24 cellular contexts compared by ENCODE assay signal in the genomic region with DNA sequence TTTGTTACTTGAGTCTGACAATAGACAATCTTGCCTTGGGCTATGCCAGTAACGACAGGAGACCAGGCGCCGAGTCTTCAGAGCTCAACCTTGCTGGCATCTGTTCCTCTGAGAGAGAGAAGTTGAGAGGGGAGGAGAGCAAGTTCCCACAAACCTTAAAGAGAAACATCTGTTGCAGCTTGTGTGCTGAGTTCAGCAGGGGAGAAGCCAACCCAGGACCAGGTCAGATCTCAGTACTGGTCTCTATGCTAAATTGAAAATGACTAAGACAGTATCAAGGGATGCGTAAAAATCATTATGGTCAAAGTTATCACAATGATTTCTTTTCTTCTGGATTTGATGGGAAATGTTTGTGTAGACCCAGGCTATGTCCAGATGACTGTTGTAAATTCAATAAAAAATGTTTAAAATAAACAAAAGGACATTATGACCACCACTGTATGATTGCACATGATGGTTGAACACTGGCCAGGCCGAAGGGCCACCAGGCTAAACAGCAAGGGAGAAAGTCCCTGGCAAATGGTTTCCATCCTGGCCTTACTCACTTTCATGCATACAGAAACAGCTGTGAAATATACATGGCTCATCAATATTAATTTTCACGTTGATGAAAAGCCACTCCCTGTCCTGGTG.
DNase-seq lines count a peak whose midpoint lies in the region; ATAC-seq and TF ChIP-seq lines count a peak whose summit lies in the region.
"Had no signal": no experiment of that assay in that cellular context is flagged by ENCODE, and none has a peak within 500 bp of the region (broad histone marks: within the 10 kb centered on the region; RNA-seq: fewer than 3 reads in every experiment).

No MANE protein-coding gene starts in this region.

- H3K4me3 Mint-ChIP-seq in T-cell (no peak overlapping the region), WTC11 (no peak overlapping the region)
- H3K4me3 Mint-ChIP-seq in activated naive CD8-positive, alpha-beta T cell treated with anti-CD3 and anti-CD28 coated beads, Interleukin-2, amount 50 U/mL, for 24 hours = no peak overlapping the region
- H3K4me3 Mint-ChIP-seq: CD4-positive, alpha-beta memory T cell; endodermal cell; IgD-negative memory B cell; immature natural killer cell; mesothelial cell of epicardium; stimulated activated naive B cell treated with anti-CD40 and anti-IgM and Interleukin-4, amounts not matched to agents 10 μg/mL and 1 μg/mL and 100 μg/mL, for 72 hours had no signal

- H3K4me1 Mint-ChIP-seq in T-cell = peaks cover 0 to 5% (median 5%) of the 10 kb centered on the region in 3 donors
- peaks cover 6% of the 10 kb centered on the region for H3K4me1 Mint-ChIP-seq in activated naive CD8-positive, alpha-beta T cell treated with anti-CD3 and anti-CD28 coated beads, Interleukin-2, amount 50 U/mL, for 24 hours
- H3K4me1 Mint-ChIP-seq in WTC11 = no peaks in the 10 kb centered on the region
- H3K4me1 Mint-ChIP-seq: endodermal cell, mesothelial cell of epicardium had no signal

- H3K4me3 ChIP-seq in KMS-11 (IDR thresholded peaks at IDR 0.05; ENCODE audit: insufficient read depth, low read depth, low read length) (no peak overlapping the region), astrocyte of the spinal cord (ENCODE audit: low read depth, low read length) (no peak overlapping the region)
- H3K4me3 ChIP-seq: left ventricle myocardium inferior, testis had no signal

- H3K4me1 ChIP-seq in KMS-11 (ENCODE audit: low read depth, poor library complexity, severe bottlenecking) = peaks cover 77% of the 10 kb centered on the region
- H3K4me1 ChIP-seq: left ventricle myocardium inferior had no signal

- H3K79me2 ChIP-seq in KMS-11 (ENCODE audit: insufficient read depth, low read depth) = no peaks in the 10 kb centered on the region

- H3K9me3 Mint-ChIP-seq in T-cell (no peaks in the 10 kb centered on the region), WTC11 (no peaks in the 10 kb centered on the region)
- no peaks in the 10 kb centered on the region for H3K9me3 Mint-ChIP-seq in activated naive CD8-positive, alpha-beta T cell treated with anti-CD3 and anti-CD28 coated beads, Interleukin-2, amount 50 U/mL, for 24 hours
- H3K9me3 Mint-ChIP-seq: activated naive CD4-positive, alpha-beta T cell treated with anti-CD3 and anti-CD28 coated beads, Interleukin-2, amount 50 U/mL, for 72 hours; CD4-positive, alpha-beta memory T cell; endodermal cell; IgD-negative memory B cell; immature natural killer cell; mesothelial cell of epicardium; stimulated activated naive B cell treated with anti-CD40 and anti-IgM and Interleukin-4, amounts not matched to agents 10 μg/mL and 1 μg/mL and 100 μg/mL, for 72 hours had no signal

- no peaks in the 10 kb centered on the region for H3K36me3 ChIP-seq in KMS-11 (ENCODE audit: insufficient read depth)
- H3K36me3 ChIP-seq: left ventricle myocardium inferior had no signal

- POLR2A ChIA-PET in T-cell (lab: Charles Lee) = no interaction called here
- POLR2A ChIA-PET in WTC11 (lab: Charles Lee) = no interaction called here

- H3K27ac ChIP-seq in KMS-11 = peak overlapping the region; percentile 19; the same call in 1 of the 2 replicates
- H3K27ac ChIP-seq: left ventricle myocardium inferior, testis had no signal

- H3K36me3 Mint-ChIP-seq in T-cell (no peaks in the 10 kb centered on the region), WTC11 (no peaks in the 10 kb centered on the region)
- no peaks in the 10 kb centered on the region for H3K36me3 Mint-ChIP-seq in activated naive CD8-positive, alpha-beta T cell treated with anti-CD3 and anti-CD28 coated beads, Interleukin-2, amount 50 U/mL, for 24 hours (ENCODE audit: low read depth)
- H3K36me3 Mint-ChIP-seq: activated naive CD4-positive, alpha-beta T cell treated with anti-CD3 and anti-CD28 coated beads, Interleukin-2, amount 50 U/mL, for 72 hours; CD4-positive, alpha-beta memory T cell; immature natural killer cell; mesothelial cell of epicardium; stimulated activated naive B cell treated with anti-CD40 and anti-IgM and Interleukin-4, amounts not matched to agents 10 μg/mL and 1 μg/mL and 100 μg/mL, for 72 hours had no signal

- ATAC-seq in T-cell (replicated peaks in 1 of 4) = no peak
- no peak for ATAC-seq in activated naive CD8-positive, alpha-beta T cell treated with anti-CD3 and anti-CD28 coated beads, Interleukin-2, amount 50 U/mL, for 24 hours
- no peak for ATAC-seq in WTC11
- ATAC-seq: activated naive CD4-positive, alpha-beta T cell treated with anti-CD3 and anti-CD28 coated beads, Interleukin-2, amount 50 U/mL, for 72 hours; stimulated activated naive B cell treated with anti-CD40 and anti-IgM and Interleukin-4, amounts not matched to agents 10 μg/mL and 1 μg/mL and 100 μg/mL, for 72 hours had no signal

- H3K27ac Mint-ChIP-seq in T-cell (no peak overlapping the region), WTC11 (no peak overlapping the region)
- H3K27ac Mint-ChIP-seq in activated naive CD8-positive, alpha-beta T cell treated with anti-CD3 and anti-CD28 coated beads, Interleukin-2, amount 50 U/mL, for 24 hours = no peak overlapping the region
- H3K27ac Mint-ChIP-seq: activated naive CD4-positive, alpha-beta T cell treated with anti-CD3 and anti-CD28 coated beads, Interleukin-2, amount 50 U/mL, for 72 hours; CD4-positive, alpha-beta memory T cell; endodermal cell; IgD-negative memory B cell; immature natural killer cell; mesothelial cell of epicardium; stimulated activated naive B cell treated with anti-CD40 and anti-IgM and Interleukin-4, amounts not matched to agents 10 μg/mL and 1 μg/mL and 100 μg/mL, for 72 hours had no signal

- TF ChIP-seq CTCF in KMS-11 (conservative IDR thresholded peaks at IDR 0.05; ENCODE audit: low read depth, low read length) = no peak
- TF ChIP-seq CTCF in astrocyte of the spinal cord (IDR thresholded peaks at IDR 0.05; ENCODE audit: low read depth, low read length) = no peak
- TF ChIP-seq CTCF in WTC11 (IDR thresholded peaks at IDR 0.05) = no peak

- H3K27me3 ChIP-seq in KMS-11 (ENCODE audit: insufficient read depth, low read depth) = no peaks in the 10 kb centered on the region
- H3K27me3 ChIP-seq: testis had no signal

- no peaks in the 10 kb centered on the region for H4K20me1 ChIP-seq in KMS-11 (ENCODE audit: insufficient read depth)

- in situ Hi-C loops in astrocyte of the spinal cord (cut with HindIII; ENCODE audit: low sequenced_read_pairs) = no loop called here

- peak overlapping the region; percentile 19; the same call in 1 of the 2 replicates for H2AFZ ChIP-seq in KMS-11 (ENCODE audit: low read depth)

- peak overlapping the region; percentile 61 for H3K4me2 ChIP-seq in KMS-11

- DNase-seq in DMS 273 (lab: John Stamatoyannopoulos, UW; ENCODE audit: unreplicated experiment) (peak; percentile 62), astrocyte of the spinal cord (ENCODE audit: low read depth, low spot score) (peak; percentile 15), myocyte (ENCODE audit: low read depth) (peak; percentile 37), T-cell (no peak), WTC11 (ENCODE audit: low spot score) (no peak), NCI-H1694 treated with DMSO at 0.1 percent for 48 hours (lab: John Stamatoyannopoulos, UW) (no peak)
- no peak for DNase-seq in activated naive CD8-positive, alpha-beta T cell treated with anti-CD3 and anti-CD28 coated beads, Interleukin-2, amount 50 U/mL, for 24 hours
- DNase-seq: activated CD4-positive, CD25-positive, alpha-beta regulatory T cell treated with anti-CD3 and anti-CD28 coated beads, Interleukin-2, amount 50 U/mL, for 72 hours; activated CD8-positive, alpha-beta memory T cell treated with anti-CD3 and anti-CD28 coated beads for 24 hours; activated T-cell treated with anti-CD3 and anti-CD28 coated beads, Interleukin-2, amount 50 U/mL, for 48 hours; CD4-positive, alpha-beta memory T cell; DMS53; endodermal cell; immature natural killer cell; left ventricle myocardium inferior; NCI-H1930; NCI-H510A; stimulated activated CD4-positive, alpha-beta T cell treated with anti-CD3 and anti-CD28 coated beads, Interleukin-1b, Interleukin-23, amount 100 ng/mL, for 48 hours; stimulated activated naive B cell treated with anti-CD40 and anti-IgM and Interleukin-4, amounts not matched to agents 10 μg/mL and 1 μg/mL and 100 μg/mL, for 72 hours; testis had no signal

- H3K9ac ChIP-seq in KMS-11 = no peak overlapping the region; the same call in 1 of the 2 replicates

- CTCF ChIA-PET in T-cell (lab: Charles Lee) (no interaction called here), WTC11 (lab: Charles Lee) (interaction anchor here (1.0 kb wide), 1 partner anchor 24 kb away, joined by 4 read pairs; no protein-coding TSS in a partner anchor)

- H3K27me3 Mint-ChIP-seq in T-cell = no peaks in the 10 kb centered on the region
- peaks cover 2% of the 10 kb centered on the region for H3K27me3 Mint-ChIP-seq in activated naive CD8-positive, alpha-beta T cell treated with anti-CD3 and anti-CD28 coated beads, Interleukin-2, amount 50 U/mL, for 24 hours
- no peaks in the 10 kb centered on the region; the same call in 1 of the 2 replicates for H3K27me3 Mint-ChIP-seq in WTC11 (ENCODE audit: low read depth)

TF ChIP-seq in WTC11, 78 proteins besides CTCF, POLR2A, EP300 and RAD21 (continues in another document):
- TF ChIP-seq ZNF671 (CRISPR knock-in tag; IDR thresholded peaks at IDR 0.05) (no peak), ZNF423 (CRISPR knock-in tag; IDR thresholded peaks at IDR 0.05) (no peak), NR1H2 (CRISPR knock-in tag; IDR thresholded peaks at IDR 0.05) (no peak)
- TF ChIP-seq, protein P1, sequence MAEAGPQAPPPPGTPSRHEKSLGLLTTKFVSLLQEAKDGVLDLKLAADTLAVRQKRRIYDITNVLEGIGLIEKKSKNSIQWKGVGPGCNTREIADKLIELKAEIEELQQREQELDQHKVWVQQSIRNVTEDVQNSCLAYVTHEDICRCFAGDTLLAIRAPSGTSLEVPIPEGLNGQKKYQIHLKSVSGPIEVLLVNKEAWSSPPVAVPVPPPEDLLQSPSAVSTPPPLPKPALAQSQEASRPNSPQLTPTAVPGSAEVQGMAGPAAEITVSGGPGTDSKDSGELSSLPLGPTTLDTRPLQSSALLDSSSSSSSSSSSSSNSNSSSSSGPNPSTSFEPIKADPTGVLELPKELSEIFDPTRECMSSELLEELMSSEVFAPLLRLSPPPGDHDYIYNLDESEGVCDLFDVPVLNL (CRISPR knock-in tag; IDR thresholded peaks at IDR 0.05; ENCODE audit: borderline replicate concordance, low read depth) = no peak
- TF ChIP-seq, protein P2, sequence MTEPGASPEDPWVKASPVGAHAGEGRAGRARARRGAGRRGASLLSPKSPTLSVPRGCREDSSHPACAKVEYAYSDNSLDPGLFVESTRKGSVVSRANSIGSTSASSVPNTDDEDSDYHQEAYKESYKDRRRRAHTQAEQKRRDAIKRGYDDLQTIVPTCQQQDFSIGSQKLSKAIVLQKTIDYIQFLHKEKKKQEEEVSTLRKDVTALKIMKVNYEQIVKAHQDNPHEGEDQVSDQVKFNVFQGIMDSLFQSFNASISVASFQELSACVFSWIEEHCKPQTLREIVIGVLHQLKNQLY (CRISPR knock-in tag; IDR thresholded peaks at IDR 0.05) = no peak

Comparison
In these comparisons a context has a peak if more than half of its experiments do, and no peak if none do; other contexts are left out.
1. DNase-seq: peak in DMS 273 (single experiment), astrocyte of the spinal cord (single experiment) and myocyte (single experiment); none in T-cell (0 of 34), activated naive CD8-positive, alpha-beta T cell treated with anti-CD3 and anti-CD28 coated beads, Interleukin-2, amount 50 U/mL, for 24 hours (single experiment), WTC11 (single experiment) and NCI-H1694 treated with DMSO at 0.1 percent for 48 hours (single experiment).